ENCODE assay signal across 23 cellular contexts in the genomic region with DNA sequence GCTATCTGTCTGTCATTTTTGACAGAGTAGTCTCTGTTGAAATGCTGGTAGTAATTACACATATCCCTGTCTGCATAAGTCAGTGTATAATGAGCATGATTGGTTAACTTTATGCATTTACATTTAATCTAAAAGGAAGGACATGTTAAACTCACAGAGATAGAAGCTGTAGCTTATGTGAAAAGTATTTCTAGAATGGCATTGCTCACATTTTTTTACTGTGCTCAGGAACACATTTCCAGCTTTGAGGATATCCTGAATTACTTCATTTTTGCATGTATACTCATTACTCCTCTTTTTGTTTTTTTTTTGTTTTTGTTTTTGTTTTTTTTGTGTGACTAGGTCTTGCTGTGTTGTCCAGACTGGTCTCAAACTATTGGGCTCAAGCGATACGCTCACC.
"Had no signal": no experiment of that assay in that cellular context is flagged by ENCODE, and none has a peak within 500 bp of the region (broad histone marks: within the 10 kb centered on the region; RNA-seq: fewer than 3 reads in every experiment).

No MANE protein-coding gene starts in this region.

- H3K27me3 ChIP-seq: dorsolateral prefrontal cortex, gastrocnemius medialis, right atrium auricular region, spleen, suprapubic skin, transverse colon, vagina had no signal

- H3K36me3 ChIP-seq: gastrocnemius medialis, prostate gland, right atrium auricular region, transverse colon, vagina had no signal

- H3K9me3 Mint-ChIP-seq: nephron; stimulated activated naive CD8-positive, alpha-beta T cell treated with anti-CD3 and anti-CD28 coated beads, Interleukin-15, amount 100 ng/mL, for 72 hours had no signal

- H3K27ac Mint-ChIP-seq: stimulated activated naive CD8-positive, alpha-beta T cell treated with anti-CD3 and anti-CD28 coated beads, Interleukin-15, amount 100 ng/mL, for 72 hours had no signal

- H3K27me3 Mint-ChIP-seq: naive thymus-derived CD4-positive, alpha-beta T cell; stimulated activated naive CD8-positive, alpha-beta T cell treated with anti-CD3 and anti-CD28 coated beads, Interleukin-15, amount 100 ng/mL, for 72 hours had no signal

- ATAC-seq: esophagus mucosa; gastrocnemius medialis; left lobe of liver; naive thymus-derived CD4-positive, alpha-beta T cell; stimulated activated naive CD8-positive, alpha-beta T cell treated with anti-CD3 and anti-CD28 coated beads, Interleukin-15, amount 100 ng/mL, for 72 hours had no signal

- DNase-seq: dorsolateral prefrontal cortex; effector CD4-positive, alpha-beta T cell; foreskin fibroblast; gastrocnemius medialis; head of caudate nucleus; mesenchymal stem cell; midbrain; naive thymus-derived CD4-positive, alpha-beta T cell; nucleus accumbens; spleen; stimulated activated CD4-positive, alpha-beta T cell treated with anti-CD3 and anti-CD28 coated beads, Interleukin-4, amount 100 ng/mL, for 4 hours; stimulated activated naive CD4-positive, alpha-beta T cell; stimulated activated naive CD8-positive, alpha-beta T cell treated with anti-CD3 and anti-CD28 coated beads, Interleukin-15, amount 100 ng/mL, for 72 hours; transverse colon had no signal

- H3K4me3 Mint-ChIP-seq: naive thymus-derived CD4-positive, alpha-beta T cell; nephron; stimulated activated naive CD8-positive, alpha-beta T cell treated with anti-CD3 and anti-CD28 coated beads, Interleukin-15, amount 100 ng/mL, for 72 hours had no signal

- H3K4me3 ChIP-seq: dorsolateral prefrontal cortex, gastrocnemius medialis, prostate gland, right atrium auricular region, skin epidermis, spleen, suprapubic skin, transverse colon, vagina had no signal

- H3K4me1 ChIP-seq: prostate gland had no signal

- H3K9me3 ChIP-seq: gastrocnemius medialis, prostate gland, right atrium auricular region, spleen, suprapubic skin, transverse colon, vagina had no signal

- H3K27ac ChIP-seq: dorsolateral prefrontal cortex, epithelial cell of prostate, prostate gland, skin epidermis, spleen, suprapubic skin, transverse colon, vagina had no signal
